1 cellular context compared by ENCODE assay signal in the genomic region with DNA sequence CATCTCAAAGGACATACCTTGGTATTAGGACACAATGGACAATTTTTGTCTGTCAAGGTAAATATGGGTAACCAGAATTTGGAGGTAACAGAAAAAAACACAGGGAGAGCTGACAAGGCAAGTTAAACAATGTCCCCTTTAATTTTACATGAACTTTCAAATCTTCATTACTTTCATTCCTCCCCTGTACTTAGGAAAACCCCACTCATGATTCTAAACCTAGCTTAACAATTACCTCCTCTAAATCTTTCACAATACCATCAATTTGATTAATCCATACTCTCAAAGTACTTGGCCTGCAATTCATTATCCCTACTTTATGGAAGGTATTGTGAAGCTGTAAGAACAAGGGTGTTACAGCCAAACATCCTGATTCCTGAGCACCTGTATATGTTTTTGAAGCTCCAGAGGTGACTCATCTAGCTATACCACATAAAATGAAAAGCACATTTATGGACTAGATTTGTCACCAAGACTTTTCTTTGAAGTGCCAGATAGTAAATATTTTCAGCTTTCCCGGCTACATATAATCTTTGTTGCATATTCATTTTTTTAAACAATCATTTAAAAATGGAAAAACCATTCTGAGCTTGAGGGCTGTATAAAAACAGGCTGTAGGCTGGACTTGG.
TF ChIP-seq lines count a peak whose summit lies in the region.

No MANE protein-coding gene starts in this region.

TF ChIP-seq in WTC11, 78 proteins besides CTCF, POLR2A, EP300 and RAD21:
- TF ChIP-seq, protein P1, sequence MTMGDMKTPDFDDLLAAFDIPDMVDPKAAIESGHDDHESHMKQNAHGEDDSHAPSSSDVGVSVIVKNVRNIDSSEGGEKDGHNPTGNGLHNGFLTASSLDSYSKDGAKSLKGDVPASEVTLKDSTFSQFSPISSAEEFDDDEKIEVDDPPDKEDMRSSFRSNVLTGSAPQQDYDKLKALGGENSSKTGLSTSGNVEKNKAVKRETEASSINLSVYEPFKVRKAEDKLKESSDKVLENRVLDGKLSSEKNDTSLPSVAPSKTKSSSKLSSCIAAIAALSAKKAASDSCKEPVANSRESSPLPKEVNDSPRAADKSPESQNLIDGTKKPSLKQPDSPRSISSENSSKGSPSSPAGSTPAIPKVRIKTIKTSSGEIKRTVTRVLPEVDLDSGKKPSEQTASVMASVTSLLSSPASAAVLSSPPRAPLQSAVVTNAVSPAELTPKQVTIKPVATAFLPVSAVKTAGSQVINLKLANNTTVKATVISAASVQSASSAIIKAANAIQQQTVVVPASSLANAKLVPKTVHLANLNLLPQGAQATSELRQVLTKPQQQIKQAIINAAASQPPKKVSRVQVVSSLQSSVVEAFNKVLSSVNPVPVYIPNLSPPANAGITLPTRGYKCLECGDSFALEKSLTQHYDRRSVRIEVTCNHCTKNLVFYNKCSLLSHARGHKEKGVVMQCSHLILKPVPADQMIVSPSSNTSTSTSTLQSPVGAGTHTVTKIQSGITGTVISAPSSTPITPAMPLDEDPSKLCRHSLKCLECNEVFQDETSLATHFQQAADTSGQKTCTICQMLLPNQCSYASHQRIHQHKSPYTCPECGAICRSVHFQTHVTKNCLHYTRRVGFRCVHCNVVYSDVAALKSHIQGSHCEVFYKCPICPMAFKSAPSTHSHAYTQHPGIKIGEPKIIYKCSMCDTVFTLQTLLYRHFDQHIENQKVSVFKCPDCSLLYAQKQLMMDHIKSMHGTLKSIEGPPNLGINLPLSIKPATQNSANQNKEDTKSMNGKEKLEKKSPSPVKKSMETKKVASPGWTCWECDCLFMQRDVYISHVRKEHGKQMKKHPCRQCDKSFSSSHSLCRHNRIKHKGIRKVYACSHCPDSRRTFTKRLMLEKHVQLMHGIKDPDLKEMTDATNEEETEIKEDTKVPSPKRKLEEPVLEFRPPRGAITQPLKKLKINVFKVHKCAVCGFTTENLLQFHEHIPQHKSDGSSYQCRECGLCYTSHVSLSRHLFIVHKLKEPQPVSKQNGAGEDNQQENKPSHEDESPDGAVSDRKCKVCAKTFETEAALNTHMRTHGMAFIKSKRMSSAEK (CRISPR knock-in tag; IDR thresholded peaks at IDR 0.05; ENCODE audit: borderline replicate concordance), result no peak
- TF ChIP-seq TP53 (CRISPR knock-in tag; IDR thresholded peaks at IDR 0.05) (no peak), ELF4 (CRISPR knock-in tag; IDR thresholded peaks at IDR 0.05; ENCODE audit: low read depth) (no peak), SMAD3 (CRISPR knock-in tag; IDR thresholded peaks at IDR 0.05; ENCODE audit: borderline replicate concordance) (no peak)
